Comparison of ENCODE assay signal across 1 cellular context in the genomic region with DNA sequence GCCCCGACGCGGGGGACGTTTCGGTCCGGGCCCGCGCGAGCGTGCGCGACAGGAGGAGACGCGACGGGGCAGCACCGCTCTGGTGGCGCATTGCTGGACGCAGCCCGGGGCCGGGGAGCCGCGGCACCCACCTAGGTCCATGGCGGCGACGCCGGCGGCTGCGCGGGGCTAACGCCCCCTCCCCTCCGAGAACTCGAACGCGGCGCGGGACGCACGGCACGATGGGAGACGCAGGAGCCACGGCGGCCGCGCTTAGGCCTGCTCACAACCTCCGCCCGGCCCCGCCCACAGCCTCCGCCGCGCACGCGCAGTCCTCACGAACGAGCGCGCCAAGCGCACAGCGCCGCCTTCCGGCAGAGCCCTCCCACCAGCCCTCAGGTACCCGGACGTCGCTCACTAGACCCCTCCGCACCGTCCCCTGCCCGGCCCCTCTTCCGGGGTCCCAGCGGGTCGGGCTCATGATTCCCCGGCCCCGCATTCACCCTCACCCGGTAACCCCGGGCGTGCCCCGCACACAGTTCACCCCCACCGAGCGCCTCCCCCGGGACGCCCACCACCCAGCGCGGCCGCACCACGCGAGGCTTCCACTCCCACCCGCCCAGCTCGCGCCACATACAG.
TF ChIP-seq lines count a peak whose summit lies in the region.

A gene (minus strand): TSS at position 263 of the 618 bp plus-strand sequence. CDS start 122 bp downstream, at position 141.

TF ChIP-seq in K562, 482 proteins besides CTCF, POLR2A, EP300 and RAD21 (continued from another document):
- no peak for TF ChIP-seq MCM3 (IDR thresholded peaks at IDR 0.05)
- TF ChIP-seq, protein P1, sequence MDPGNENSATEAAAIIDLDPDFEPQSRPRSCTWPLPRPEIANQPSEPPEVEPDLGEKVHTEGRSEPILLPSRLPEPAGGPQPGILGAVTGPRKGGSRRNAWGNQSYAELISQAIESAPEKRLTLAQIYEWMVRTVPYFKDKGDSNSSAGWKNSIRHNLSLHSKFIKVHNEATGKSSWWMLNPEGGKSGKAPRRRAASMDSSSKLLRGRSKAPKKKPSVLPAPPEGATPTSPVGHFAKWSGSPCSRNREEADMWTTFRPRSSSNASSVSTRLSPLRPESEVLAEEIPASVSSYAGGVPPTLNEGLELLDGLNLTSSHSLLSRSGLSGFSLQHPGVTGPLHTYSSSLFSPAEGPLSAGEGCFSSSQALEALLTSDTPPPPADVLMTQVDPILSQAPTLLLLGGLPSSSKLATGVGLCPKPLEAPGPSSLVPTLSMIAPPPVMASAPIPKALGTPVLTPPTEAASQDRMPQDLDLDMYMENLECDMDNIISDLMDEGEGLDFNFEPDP (CRISPR knock-in tag; IDR thresholded peaks at IDR 0.05): no peak
- TF ChIP-seq RB1 (IDR thresholded peaks at IDR 0.05; ENCODE audit: low read depth): peak; percentile 96
- TF ChIP-seq, protein P2, sequence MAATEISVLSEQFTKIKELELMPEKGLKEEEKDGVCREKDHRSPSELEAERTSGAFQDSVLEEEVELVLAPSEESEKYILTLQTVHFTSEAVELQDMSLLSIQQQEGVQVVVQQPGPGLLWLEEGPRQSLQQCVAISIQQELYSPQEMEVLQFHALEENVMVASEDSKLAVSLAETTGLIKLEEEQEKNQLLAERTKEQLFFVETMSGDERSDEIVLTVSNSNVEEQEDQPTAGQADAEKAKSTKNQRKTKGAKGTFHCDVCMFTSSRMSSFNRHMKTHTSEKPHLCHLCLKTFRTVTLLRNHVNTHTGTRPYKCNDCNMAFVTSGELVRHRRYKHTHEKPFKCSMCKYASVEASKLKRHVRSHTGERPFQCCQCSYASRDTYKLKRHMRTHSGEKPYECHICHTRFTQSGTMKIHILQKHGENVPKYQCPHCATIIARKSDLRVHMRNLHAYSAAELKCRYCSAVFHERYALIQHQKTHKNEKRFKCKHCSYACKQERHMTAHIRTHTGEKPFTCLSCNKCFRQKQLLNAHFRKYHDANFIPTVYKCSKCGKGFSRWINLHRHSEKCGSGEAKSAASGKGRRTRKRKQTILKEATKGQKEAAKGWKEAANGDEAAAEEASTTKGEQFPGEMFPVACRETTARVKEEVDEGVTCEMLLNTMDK (IDR thresholded peaks at IDR 0.05; ENCODE audit: borderline replicate concordance, insufficient read depth, low read depth, low read length, poor library complexity, severe bottlenecking): peak; percentile 81
- no peak for TF ChIP-seq HDAC1 (IDR thresholded peaks at IDR 0.05)
- TF ChIP-seq ZNF41 (CRISPR knock-in tag; conservative IDR thresholded peaks at IDR 0.05): no peak
- TF ChIP-seq TCF7 (IDR thresholded peaks at IDR 0.05; ENCODE audit: borderline replicate concordance): no peak
- no peak for TF ChIP-seq PML (IDR thresholded peaks at IDR 0.05; ENCODE audit: low read length)
- TF ChIP-seq EGR1 (conservative IDR thresholded peaks at IDR 0.05): peak; percentile 67
- no peak for TF ChIP-seq ZNF79 (CRISPR knock-in tag; IDR thresholded peaks at IDR 0.05; ENCODE audit: low read depth)
- no peak for TF ChIP-seq TARDBP (IDR thresholded peaks at IDR 0.05)
- TF ChIP-seq ZNF583 (CRISPR knock-in tag; IDR thresholded peaks at IDR 0.05): no peak
- TF ChIP-seq PCBP2 (IDR thresholded peaks at IDR 0.05; ENCODE audit: low read depth, low read length, poor library complexity, severe bottlenecking): no peak
- TF ChIP-seq CCAR2 (IDR thresholded peaks at IDR 0.05; ENCODE audit: low read depth, low read length): no peak
- TF ChIP-seq KDM2B (CRISPR knock-in tag; IDR thresholded peaks at IDR 0.05): no peak
- TF ChIP-seq SUPT5H (IDR thresholded peaks at IDR 0.05): peak; percentile 66
- TF ChIP-seq NFATC3 (IDR thresholded peaks at IDR 0.05): no peak
- TF ChIP-seq SMAD3 (CRISPR knock-in tag; conservative IDR thresholded peaks at IDR 0.05): no peak
- TF ChIP-seq, protein P3, sequence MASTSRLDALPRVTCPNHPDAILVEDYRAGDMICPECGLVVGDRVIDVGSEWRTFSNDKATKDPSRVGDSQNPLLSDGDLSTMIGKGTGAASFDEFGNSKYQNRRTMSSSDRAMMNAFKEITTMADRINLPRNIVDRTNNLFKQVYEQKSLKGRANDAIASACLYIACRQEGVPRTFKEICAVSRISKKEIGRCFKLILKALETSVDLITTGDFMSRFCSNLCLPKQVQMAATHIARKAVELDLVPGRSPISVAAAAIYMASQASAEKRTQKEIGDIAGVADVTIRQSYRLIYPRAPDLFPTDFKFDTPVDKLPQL (IDR thresholded peaks at IDR 0.05; ENCODE audit: extremely low read depth, insufficient read length): no peak
- TF ChIP-seq CTBP1 (IDR thresholded peaks at IDR 0.05; ENCODE audit: borderline replicate concordance): peak; percentile 76
- no peak for TF ChIP-seq TEAD4 (IDR thresholded peaks at IDR 0.05; ENCODE audit: low read length)
- TF ChIP-seq TEAD4 (CRISPR knock-in tag; IDR thresholded peaks at IDR 0.05; ENCODE audit: borderline replicate concordance): no peak
- TF ChIP-seq, protein P4, sequence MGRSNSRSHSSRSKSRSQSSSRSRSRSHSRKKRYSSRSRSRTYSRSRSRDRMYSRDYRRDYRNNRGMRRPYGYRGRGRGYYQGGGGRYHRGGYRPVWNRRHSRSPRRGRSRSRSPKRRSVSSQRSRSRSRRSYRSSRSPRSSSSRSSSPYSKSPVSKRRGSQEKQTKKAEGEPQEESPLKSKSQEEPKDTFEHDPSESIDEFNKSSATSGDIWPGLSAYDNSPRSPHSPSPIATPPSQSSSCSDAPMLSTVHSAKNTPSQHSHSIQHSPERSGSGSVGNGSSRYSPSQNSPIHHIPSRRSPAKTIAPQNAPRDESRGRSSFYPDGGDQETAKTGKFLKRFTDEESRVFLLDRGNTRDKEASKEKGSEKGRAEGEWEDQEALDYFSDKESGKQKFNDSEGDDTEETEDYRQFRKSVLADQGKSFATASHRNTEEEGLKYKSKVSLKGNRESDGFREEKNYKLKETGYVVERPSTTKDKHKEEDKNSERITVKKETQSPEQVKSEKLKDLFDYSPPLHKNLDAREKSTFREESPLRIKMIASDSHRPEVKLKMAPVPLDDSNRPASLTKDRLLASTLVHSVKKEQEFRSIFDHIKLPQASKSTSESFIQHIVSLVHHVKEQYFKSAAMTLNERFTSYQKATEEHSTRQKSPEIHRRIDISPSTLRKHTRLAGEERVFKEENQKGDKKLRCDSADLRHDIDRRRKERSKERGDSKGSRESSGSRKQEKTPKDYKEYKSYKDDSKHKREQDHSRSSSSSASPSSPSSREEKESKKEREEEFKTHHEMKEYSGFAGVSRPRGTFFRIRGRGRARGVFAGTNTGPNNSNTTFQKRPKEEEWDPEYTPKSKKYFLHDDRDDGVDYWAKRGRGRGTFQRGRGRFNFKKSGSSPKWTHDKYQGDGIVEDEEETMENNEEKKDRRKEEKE (IDR thresholded peaks at IDR 0.05; ENCODE audit: borderline replicate concordance in 1 of 2, control insufficient read depth in 1 of 2, low read depth in 2 of 2, low read length in 1 of 2): no peak
- TF ChIP-seq DACH1 (IDR thresholded peaks at IDR 0.05; ENCODE audit: partially characterized antibody): no peak
- TF ChIP-seq ZEB2 (IDR thresholded peaks at IDR 0.05): no peak
- TF ChIP-seq, protein P5, sequence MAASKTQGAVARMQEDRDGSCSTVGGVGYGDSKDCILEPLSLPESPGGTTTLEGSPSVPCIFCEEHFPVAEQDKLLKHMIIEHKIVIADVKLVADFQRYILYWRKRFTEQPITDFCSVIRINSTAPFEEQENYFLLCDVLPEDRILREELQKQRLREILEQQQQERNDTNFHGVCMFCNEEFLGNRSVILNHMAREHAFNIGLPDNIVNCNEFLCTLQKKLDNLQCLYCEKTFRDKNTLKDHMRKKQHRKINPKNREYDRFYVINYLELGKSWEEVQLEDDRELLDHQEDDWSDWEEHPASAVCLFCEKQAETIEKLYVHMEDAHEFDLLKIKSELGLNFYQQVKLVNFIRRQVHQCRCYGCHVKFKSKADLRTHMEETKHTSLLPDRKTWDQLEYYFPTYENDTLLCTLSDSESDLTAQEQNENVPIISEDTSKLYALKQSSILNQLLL (CRISPR knock-in tag; IDR thresholded peaks at IDR 0.05; ENCODE audit: borderline replicate concordance): no peak
- no peak for TF ChIP-seq CHCHD3 (CRISPR knock-in tag; IDR thresholded peaks at IDR 0.05)
- no peak for TF ChIP-seq ZNF133 (CRISPR knock-in tag; IDR thresholded peaks at IDR 0.05)
- TF ChIP-seq, protein P6, sequence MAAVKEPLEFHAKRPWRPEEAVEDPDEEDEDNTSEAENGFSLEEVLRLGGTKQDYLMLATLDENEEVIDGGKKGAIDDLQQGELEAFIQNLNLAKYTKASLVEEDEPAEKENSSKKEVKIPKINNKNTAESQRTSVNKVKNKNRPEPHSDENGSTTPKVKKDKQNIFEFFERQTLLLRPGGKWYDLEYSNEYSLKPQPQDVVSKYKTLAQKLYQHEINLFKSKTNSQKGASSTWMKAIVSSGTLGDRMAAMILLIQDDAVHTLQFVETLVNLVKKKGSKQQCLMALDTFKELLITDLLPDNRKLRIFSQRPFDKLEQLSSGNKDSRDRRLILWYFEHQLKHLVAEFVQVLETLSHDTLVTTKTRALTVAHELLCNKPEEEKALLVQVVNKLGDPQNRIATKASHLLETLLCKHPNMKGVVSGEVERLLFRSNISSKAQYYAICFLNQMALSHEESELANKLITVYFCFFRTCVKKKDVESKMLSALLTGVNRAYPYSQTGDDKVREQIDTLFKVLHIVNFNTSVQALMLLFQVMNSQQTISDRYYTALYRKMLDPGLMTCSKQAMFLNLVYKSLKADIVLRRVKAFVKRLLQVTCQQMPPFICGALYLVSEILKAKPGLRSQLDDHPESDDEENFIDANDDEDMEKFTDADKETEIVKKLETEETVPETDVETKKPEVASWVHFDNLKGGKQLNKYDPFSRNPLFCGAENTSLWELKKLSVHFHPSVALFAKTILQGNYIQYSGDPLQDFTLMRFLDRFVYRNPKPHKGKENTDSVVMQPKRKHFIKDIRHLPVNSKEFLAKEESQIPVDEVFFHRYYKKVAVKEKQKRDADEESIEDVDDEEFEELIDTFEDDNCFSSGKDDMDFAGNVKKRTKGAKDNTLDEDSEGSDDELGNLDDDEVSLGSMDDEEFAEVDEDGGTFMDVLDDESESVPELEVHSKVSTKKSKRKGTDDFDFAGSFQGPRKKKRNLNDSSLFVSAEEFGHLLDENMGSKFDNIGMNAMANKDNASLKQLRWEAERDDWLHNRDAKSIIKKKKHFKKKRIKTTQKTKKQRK (IDR thresholded peaks at IDR 0.05; ENCODE audit: borderline replicate concordance, low read depth, low read length): no peak
- TF ChIP-seq POLR2B (IDR thresholded peaks at IDR 0.05; ENCODE audit: low read depth, partially characterized antibody): peak; percentile 55
- TF ChIP-seq, protein P7, sequence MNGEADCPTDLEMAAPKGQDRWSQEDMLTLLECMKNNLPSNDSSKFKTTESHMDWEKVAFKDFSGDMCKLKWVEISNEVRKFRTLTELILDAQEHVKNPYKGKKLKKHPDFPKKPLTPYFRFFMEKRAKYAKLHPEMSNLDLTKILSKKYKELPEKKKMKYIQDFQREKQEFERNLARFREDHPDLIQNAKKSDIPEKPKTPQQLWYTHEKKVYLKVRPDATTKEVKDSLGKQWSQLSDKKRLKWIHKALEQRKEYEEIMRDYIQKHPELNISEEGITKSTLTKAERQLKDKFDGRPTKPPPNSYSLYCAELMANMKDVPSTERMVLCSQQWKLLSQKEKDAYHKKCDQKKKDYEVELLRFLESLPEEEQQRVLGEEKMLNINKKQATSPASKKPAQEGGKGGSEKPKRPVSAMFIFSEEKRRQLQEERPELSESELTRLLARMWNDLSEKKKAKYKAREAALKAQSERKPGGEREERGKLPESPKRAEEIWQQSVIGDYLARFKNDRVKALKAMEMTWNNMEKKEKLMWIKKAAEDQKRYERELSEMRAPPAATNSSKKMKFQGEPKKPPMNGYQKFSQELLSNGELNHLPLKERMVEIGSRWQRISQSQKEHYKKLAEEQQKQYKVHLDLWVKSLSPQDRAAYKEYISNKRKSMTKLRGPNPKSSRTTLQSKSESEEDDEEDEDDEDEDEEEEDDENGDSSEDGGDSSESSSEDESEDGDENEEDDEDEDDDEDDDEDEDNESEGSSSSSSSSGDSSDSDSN (IDR thresholded peaks at IDR 0.05; ENCODE audit: borderline replicate concordance in 1 of 2, low read depth in 2 of 2, low read length in 2 of 2): no peak
- TF ChIP-seq, protein P8, sequence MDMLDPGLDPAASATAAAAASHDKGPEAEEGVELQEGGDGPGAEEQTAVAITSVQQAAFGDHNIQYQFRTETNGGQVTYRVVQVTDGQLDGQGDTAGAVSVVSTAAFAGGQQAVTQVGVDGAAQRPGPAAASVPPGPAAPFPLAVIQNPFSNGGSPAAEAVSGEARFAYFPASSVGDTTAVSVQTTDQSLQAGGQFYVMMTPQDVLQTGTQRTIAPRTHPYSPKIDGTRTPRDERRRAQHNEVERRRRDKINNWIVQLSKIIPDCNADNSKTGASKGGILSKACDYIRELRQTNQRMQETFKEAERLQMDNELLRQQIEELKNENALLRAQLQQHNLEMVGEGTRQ (CRISPR knock-in tag; IDR thresholded peaks at IDR 0.05): no peak
- TF ChIP-seq, protein P9, sequence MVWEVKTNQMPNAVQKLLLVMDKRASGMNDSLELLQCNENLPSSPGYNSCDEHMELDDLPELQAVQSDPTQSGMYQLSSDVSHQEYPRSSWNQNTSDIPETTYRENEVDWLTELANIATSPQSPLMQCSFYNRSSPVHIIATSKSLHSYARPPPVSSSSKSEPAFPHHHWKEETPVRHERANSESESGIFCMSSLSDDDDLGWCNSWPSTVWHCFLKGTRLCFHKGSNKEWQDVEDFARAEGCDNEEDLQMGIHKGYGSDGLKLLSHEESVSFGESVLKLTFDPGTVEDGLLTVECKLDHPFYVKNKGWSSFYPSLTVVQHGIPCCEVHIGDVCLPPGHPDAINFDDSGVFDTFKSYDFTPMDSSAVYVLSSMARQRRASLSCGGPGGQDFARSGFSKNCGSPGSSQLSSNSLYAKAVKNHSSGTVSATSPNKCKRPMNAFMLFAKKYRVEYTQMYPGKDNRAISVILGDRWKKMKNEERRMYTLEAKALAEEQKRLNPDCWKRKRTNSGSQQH (CRISPR knock-in tag; IDR thresholded peaks at IDR 0.05): no peak
- TF ChIP-seq CCNT2 (IDR thresholded peaks at IDR 0.05; ENCODE audit: borderline replicate concordance, extremely low read depth, insufficient read length, low read depth, low read length): peak; percentile 81
